1 cellular context compared by ENCODE assay signal in genomic region chr12:67288561-67288960, GRCh38.
A peak's percentile ranks its signal among the peaks of the same experiment; 100 is the strongest.
TF ChIP-seq lines count a peak whose summit lies in the region.

No MANE protein-coding gene starts in this region.

TF ChIP-seq in liver, 16 proteins besides CTCF, POLR2A, EP300 and RAD21 (continued from another document):
- TF ChIP-seq ZBTB33 (IDR thresholded peaks at IDR 0.05): no peak
- peak in 1 of 2 donors; percentile 7 for TF ChIP-seq HNF4A (conservative IDR thresholded peaks at IDR 0.05)
- peak; percentile 80 for TF ChIP-seq ATF3 (IDR thresholded peaks at IDR 0.05)
- no peak for TF ChIP-seq GABPA (IDR thresholded peaks at IDR 0.05 in 1 of 2, conservative IDR thresholded peaks at IDR 0.05 in 1 of 2)
- peak in 1 of 2 donors; percentile 43 for TF ChIP-seq EGR1 (IDR thresholded peaks at IDR 0.05; ENCODE audit: low read depth in 2 of 2)
- no peak for TF ChIP-seq NR2F2 (IDR thresholded peaks at IDR 0.05)
- no peak for TF ChIP-seq FOXA2 (IDR thresholded peaks at IDR 0.05)
- TF ChIP-seq SP1 (IDR thresholded peaks at IDR 0.05): no peak
- TF ChIP-seq HNF4G (IDR thresholded peaks at IDR 0.05): no peak
